Comparison of ENCODE assay signal across 12 cellular contexts in the genomic region with DNA sequence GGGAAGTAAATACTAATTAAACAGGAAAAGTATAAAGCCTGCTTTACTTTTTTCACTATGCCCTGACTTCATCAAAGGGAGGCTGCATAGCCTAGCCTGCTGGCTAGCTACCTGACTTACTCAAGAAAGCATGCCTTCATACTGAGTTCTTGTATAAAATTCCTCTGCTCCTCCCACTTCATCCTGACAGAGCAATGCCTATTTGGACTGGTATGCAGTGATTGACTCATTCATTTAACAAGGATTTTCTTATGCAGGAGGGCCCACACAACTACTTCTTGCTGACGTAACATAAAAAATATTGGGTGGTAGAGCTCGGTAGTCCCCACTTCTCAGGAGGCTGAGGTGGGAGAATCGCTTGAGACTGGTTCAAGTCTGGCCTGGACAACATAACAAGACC.
DNase-seq lines count a peak whose midpoint lies in the region; ATAC-seq and TF ChIP-seq lines count a peak whose summit lies in the region.
"Had no signal": no experiment of that assay in that cellular context is flagged by ENCODE, and none has a peak within 500 bp of the region (broad histone marks: within the 10 kb centered on the region; RNA-seq: fewer than 3 reads in every experiment).

No MANE protein-coding gene starts in this region.

- DNase-seq in GM04503 (ENCODE audit: low read depth) = peak; percentile 77
- DNase-seq in T1000 (lab: John Stamatoyannopoulos, UW) = peak; percentile 18
- peak; percentile 83 for DNase-seq in fibroblast of pulmonary artery (ENCODE audit: low read depth)
- DNase-seq in renal cortical epithelial cell (ENCODE audit: low read depth) = peak; percentile 88
- no peak for DNase-seq in NCI-H345 (lab: John Stamatoyannopoulos, UW)
- no peak for DNase-seq in NCI-H128 (lab: John Stamatoyannopoulos, UW; ENCODE audit: unreplicated experiment)
- DNase-seq in CD1c-positive myeloid dendritic cell (ENCODE audit: extremely low spot score) = no peak
- DNase-seq: activated CD4-positive, alpha-beta memory T cell treated with anti-CD3 and anti-CD28 coated beads for 36 hours; effector memory CD4-positive, alpha-beta T cell; NK-92 treated with Interleukin-12 subunit alpha and Interleukin-12 subunit beta, amount 100 ng/mL, for 24 hours had no signal

- H3K4me3 ChIP-seq in fibroblast of pulmonary artery (replicated peaks; ENCODE audit: low read depth, low read length) = no peak overlapping the region

- no peak for TF ChIP-seq CTCF in fibroblast of pulmonary artery (IDR thresholded peaks at IDR 0.05; ENCODE audit: low read length, missing control alignments)

- ATAC-seq in HG03135 (IDR thresholded peaks at IDR 0.05; ENCODE audit: unreplicated experiment) = no peak
- ATAC-seq: stimulated activated effector memory CD8-positive, alpha-beta T cell treated with anti-CD3 and anti-CD28 coated beads, Interleukin-12 subunit alpha, Interleukin-12 subunit beta, amount 100 ng/mL, for 72 hours had no signal

Comparison
In these comparisons a context has a peak if more than half of its experiments do, and no peak if none do; other contexts are left out.
1. DNase-seq: peak in GM04503 (single experiment), T1000 (single experiment), fibroblast of pulmonary artery (single experiment) and renal cortical epithelial cell (single experiment); none in NCI-H345 (single experiment), NCI-H128 (single experiment) and CD1c-positive myeloid dendritic cell (single experiment).